In genomic region chr3:122668930-122669730, GRCh38 we compare ENCODE assay signal across 8 cellular contexts.
DNase-seq lines count a peak whose midpoint lies in the region; ATAC-seq and TF ChIP-seq lines count a peak whose summit lies in the region.

No MANE protein-coding gene starts in this region.

- ATAC-seq in HG03039 (IDR thresholded peaks at IDR 0.05; ENCODE audit: unreplicated experiment): no peak

- no peak overlapping the region for H3K4me3 ChIP-seq in HFF-Myc (replicated peaks; ENCODE audit: low read depth, low read length)

- DNase-seq in ELR (ENCODE audit: low read depth) (peak; percentile 91), HFF-Myc (ENCODE audit: extremely low read depth, low read depth) (peak; percentile 68), RKO (ENCODE audit: low spot score) (peak; percentile 40), glomerular visceral epithelial cell (ENCODE audit: extremely low spot score) (peak; percentile 24), cortex of kidney (lab: John Stamatoyannopoulos, UW) (no peak), SHP77 (lab: John Stamatoyannopoulos, UW) (no peak)
- DNase-seq in effector CD8-positive, alpha-beta T cell (lab: John Stamatoyannopoulos, UW): no peak

- TF ChIP-seq CTCF in HFF-Myc (IDR thresholded peaks at IDR 0.05; ENCODE audit: low read depth, low read length, missing control alignments): no peak

Comparison
In these comparisons a context has a peak if more than half of its experiments do, and no peak if none do; other contexts are left out.
1. DNase-seq: peak in ELR (single experiment), HFF-Myc (single experiment), RKO (single experiment) and glomerular visceral epithelial cell (single experiment); none in effector CD8-positive, alpha-beta T cell (single experiment), cortex of kidney (single experiment) and SHP77 (0 of 2).